In genomic region chr19:6779204-6779603, GRCh38 we compare ENCODE assay signal across 1 cellular context.
TF ChIP-seq lines count a peak whose summit lies in the region.

No MANE protein-coding gene starts in this region.

TF ChIP-seq in K562, 482 proteins besides CTCF, POLR2A, EP300 and RAD21 (continued from another document):
- no peak for TF ChIP-seq ARID3B (CRISPR knock-in tag; IDR thresholded peaks at IDR 0.05; ENCODE audit: borderline replicate concordance)
- TF ChIP-seq CAMTA2 (CRISPR knock-in tag; conservative IDR thresholded peaks at IDR 0.05) = no peak
TF ChIP-seq in K562: peak in this region for 7.
